In the genomic region with DNA sequence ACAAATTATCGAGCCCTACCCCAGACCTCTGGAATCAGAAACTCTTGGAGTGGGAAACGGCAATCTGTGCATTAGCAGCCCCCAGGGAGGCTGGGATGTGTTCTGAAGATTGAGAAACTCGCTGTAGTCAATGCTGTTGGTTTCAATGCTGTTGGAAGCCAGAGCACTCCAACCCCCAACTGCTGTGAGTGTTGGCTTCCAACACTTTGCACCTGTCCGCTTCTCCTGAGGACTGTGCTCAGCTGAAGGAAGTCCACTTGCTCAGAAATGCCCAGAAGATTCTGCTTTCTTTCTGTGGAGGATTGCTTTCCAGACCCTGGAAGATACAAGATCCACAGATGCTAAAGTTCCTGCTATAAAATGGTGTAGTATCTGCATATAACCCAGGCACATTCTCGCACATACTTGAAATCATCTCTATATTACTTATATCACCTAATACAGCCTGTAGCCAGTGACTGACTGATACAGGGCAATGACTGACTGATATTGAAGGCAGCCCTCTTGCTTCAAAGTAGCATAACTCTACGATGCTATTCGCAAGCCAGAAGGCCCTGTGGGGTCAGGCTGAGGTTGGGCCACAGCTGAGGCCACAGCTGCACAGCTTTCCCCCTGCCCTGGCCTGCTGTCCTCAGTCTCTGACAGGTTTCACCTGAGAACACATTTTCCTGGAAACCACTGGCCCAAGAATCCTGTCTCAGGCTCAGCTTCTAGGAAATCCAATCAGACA, we compare ENCODE assay signal across 15 cellular contexts.
A peak's percentile ranks its signal among the peaks of the same experiment; 100 is the strongest.
DNase-seq lines count a peak whose midpoint lies in the region; ATAC-seq and TF ChIP-seq lines count a peak whose summit lies in the region.
"Had no signal": no experiment of that assay in that cellular context is flagged by ENCODE, and none has a peak within 500 bp of the region (broad histone marks: within the 10 kb centered on the region; RNA-seq: fewer than 3 reads in every experiment).

No MANE protein-coding gene starts in this region.

- H4K91ac ChIP-seq in H9 (ENCODE audit: insufficient read length, low read depth, low read length) = no peak overlapping the region

- intact Hi-C loops in activated CD4-positive, alpha-beta memory T cell treated with anti-CD3 and anti-CD28 coated beads for 36 hours (cut with micrococcal nuclease) = no loop called here

- no peak overlapping the region for H3K56ac ChIP-seq in H9 (ENCODE audit: insufficient read length, low read depth, low read length)

- H2BK5ac ChIP-seq in H9 (ENCODE audit: insufficient read length, low read length) = no peak overlapping the region

- no peak overlapping the region for H2AFZ ChIP-seq in H9 (ENCODE audit: low read length)

- no peak overlapping the region for H3K9ac ChIP-seq in H9 (ENCODE audit: extremely low read depth, insufficient read length, low read length)

- no peak overlapping the region for H3K4me3 Mint-ChIP-seq in activated CD4-positive, alpha-beta memory T cell treated with anti-CD3 and anti-CD28 coated beads for 36 hours
- no peak overlapping the region for H3K4me3 Mint-ChIP-seq in activated CD4-positive, alpha-beta memory T cell treated with anti-CD3 and anti-CD28 coated beads, Interleukin-2, amount 10 ng/mL, durations not matched to agents 7 days and 5 days
- H3K4me3 Mint-ChIP-seq in H9 = no peak overlapping the region
- H3K4me3 Mint-ChIP-seq in effector memory CD8-positive, alpha-beta T cell = no peak overlapping the region
- H3K4me3 Mint-ChIP-seq in stimulated activated effector memory CD8-positive, alpha-beta T cell treated with anti-CD3 and anti-CD28 coated beads, Interleukin-12 subunit alpha, Interleukin-12 subunit beta, amount 100 ng/mL, for 72 hours = peak overlapping the region; percentile 20
- H3K4me3 Mint-ChIP-seq: CD4-positive, alpha-beta memory T cell had no signal

- H2BK20ac ChIP-seq in H9 (ENCODE audit: low read depth, low read length, poor library complexity, severe bottlenecking) = no peak overlapping the region

- H3K9me3 ChIP-seq in H9 (ENCODE audit: control insufficient read depth, low read depth, low read length) = no peaks in the 10 kb centered on the region
- H3K9me3 ChIP-seq: BE2C had no signal

- H4K8ac ChIP-seq in H9 (replicated peaks; ENCODE audit: insufficient read length, low read depth, low read length) = no peak overlapping the region

- DNase-seq in activated CD4-positive, alpha-beta memory T cell treated with anti-CD3 and anti-CD28 coated beads for 36 hours = no peak
- DNase-seq in activated CD4-positive, alpha-beta memory T cell treated with anti-CD3 and anti-CD28 coated beads, Interleukin-2, amount 10 ng/mL, durations not matched to agents 7 days and 5 days = no peak
- DNase-seq in H9 (no peak), NCI-H1436 treated with DMSO at 0.1 percent for 48 hours (lab: John Stamatoyannopoulos, UW) (no peak)
- no peak for DNase-seq in effector memory CD8-positive, alpha-beta T cell
- no peak for DNase-seq in stimulated activated effector memory CD8-positive, alpha-beta T cell treated with anti-CD3 and anti-CD28 coated beads, Interleukin-12 subunit alpha, Interleukin-12 subunit beta, amount 100 ng/mL, for 72 hours (ENCODE audit: low spot score in 2 of 2)
- DNase-seq: BE2C; CD4-positive, alpha-beta memory T cell; DMS79; EL; GDM1 had no signal

- no peak overlapping the region for H3K27ac ChIP-seq in H9 (ENCODE audit: insufficient read length, low read depth, low read length)
- H3K27ac ChIP-seq: C4-2B had no signal

- H3K4me1 ChIP-seq in H9 (ENCODE audit: insufficient read depth, low read length) = no peaks in the 10 kb centered on the region; the same call in 1 of the 2 replicates
- H3K4me1 ChIP-seq: BE2C had no signal

- no peaks in the 10 kb centered on the region for H3K79me1 ChIP-seq in H9 (ENCODE audit: insufficient read depth, low read depth, low read length, poor library complexity, severe bottlenecking)

- no peak for ATAC-seq in effector memory CD8-positive, alpha-beta T cell (replicated peaks)
- ATAC-seq in stimulated activated effector memory CD8-positive, alpha-beta T cell treated with anti-CD3 and anti-CD28 coated beads, Interleukin-12 subunit alpha, Interleukin-12 subunit beta, amount 100 ng/mL, for 72 hours = peak; percentile 77
- ATAC-seq in GM19463 (IDR thresholded peaks at IDR 0.05; ENCODE audit: unreplicated experiment) = no peak
- no peak for ATAC-seq in HG03565 (IDR thresholded peaks at IDR 0.05; ENCODE audit: unreplicated experiment)
- ATAC-seq: HCT116 had no signal

- H3K14ac ChIP-seq in H9 (ENCODE audit: insufficient read depth, low read length) = no peak overlapping the region

- no peak overlapping the region for H3K4ac ChIP-seq in H9 (ENCODE audit: low read depth, low read length)

- H3K23ac ChIP-seq in H9 (ENCODE audit: insufficient read length, low read depth, low read length) = no peak overlapping the region

- no peak overlapping the region for H3K18ac ChIP-seq in H9 (ENCODE audit: insufficient read length, low read depth, low read length)

- peaks cover 8% of the 10 kb centered on the region for H3K9me3 Mint-ChIP-seq in activated CD4-positive, alpha-beta memory T cell treated with anti-CD3 and anti-CD28 coated beads for 36 hours
- H3K9me3 Mint-ChIP-seq in activated CD4-positive, alpha-beta memory T cell treated with anti-CD3 and anti-CD28 coated beads, Interleukin-2, amount 10 ng/mL, durations not matched to agents 7 days and 5 days = peaks cover 15% of the 10 kb centered on the region
- H3K9me3 Mint-ChIP-seq in H9 = peaks cover 0 to 6% of the 10 kb centered on the region in 2 experiments; a peak in 2 of 5 replicates
- H3K9me3 Mint-ChIP-seq in effector memory CD8-positive, alpha-beta T cell = peaks cover 1 to 5% of the 10 kb centered on the region in 2 donors
- peaks cover 4% of the 10 kb centered on the region for H3K9me3 Mint-ChIP-seq in stimulated activated effector memory CD8-positive, alpha-beta T cell treated with anti-CD3 and anti-CD28 coated beads, Interleukin-12 subunit alpha, Interleukin-12 subunit beta, amount 100 ng/mL, for 72 hours

- H3K27ac Mint-ChIP-seq in activated CD4-positive, alpha-beta memory T cell treated with anti-CD3 and anti-CD28 coated beads for 36 hours = peak overlapping the region; percentile 4
- H3K27ac Mint-ChIP-seq in activated CD4-positive, alpha-beta memory T cell treated with anti-CD3 and anti-CD28 coated beads, Interleukin-2, amount 10 ng/mL, durations not matched to agents 7 days and 5 days = no peak overlapping the region
- H3K27ac Mint-ChIP-seq in H9 = peak overlapping the region in 1 of 3 experiments; percentile 8; a peak in 1 of 7 replicates
- peak overlapping the region; percentile 35 to 61 for H3K27ac Mint-ChIP-seq in effector memory CD8-positive, alpha-beta T cell
- H3K27ac Mint-ChIP-seq in stimulated activated effector memory CD8-positive, alpha-beta T cell treated with anti-CD3 and anti-CD28 coated beads, Interleukin-12 subunit alpha, Interleukin-12 subunit beta, amount 100 ng/mL, for 72 hours = peak overlapping the region; percentile 65
- H3K27ac Mint-ChIP-seq: CD4-positive, alpha-beta memory T cell had no signal

- no peak overlapping the region for H2BK12ac ChIP-seq in H9 (ENCODE audit: insufficient read length, low read depth, low read length)

- no peak overlapping the region for H2BK120ac ChIP-seq in H9 (ENCODE audit: low read depth, low read length, poor library complexity, severe bottlenecking)

- H3K27me3 Mint-ChIP-seq in activated CD4-positive, alpha-beta memory T cell treated with anti-CD3 and anti-CD28 coated beads for 36 hours = peaks cover 1% of the 10 kb centered on the region
- H3K27me3 Mint-ChIP-seq in activated CD4-positive, alpha-beta memory T cell treated with anti-CD3 and anti-CD28 coated beads, Interleukin-2, amount 10 ng/mL, durations not matched to agents 7 days and 5 days = no peaks in the 10 kb centered on the region
- H3K27me3 Mint-ChIP-seq in H9 (ENCODE audit: low read depth) = no peaks in the 10 kb centered on the region
- H3K27me3 Mint-ChIP-seq in effector memory CD8-positive, alpha-beta T cell = no peaks in the 10 kb centered on the region
- H3K27me3 Mint-ChIP-seq: CD4-positive, alpha-beta memory T cell had no signal

- no peak overlapping the region for H3T11ph ChIP-seq in H9 (ENCODE audit: low read length)

- no peaks in the 10 kb centered on the region for H3K23me2 ChIP-seq in H9 (ENCODE audit: insufficient read length, low read depth, low read length, poor library complexity, severe bottlenecking)

- H2AK5ac ChIP-seq in H9 (ENCODE audit: insufficient read length, low read length) = no peak overlapping the region

- H3K4me2 ChIP-seq in H9 (ENCODE audit: insufficient read depth, insufficient read length, low read length) = no peak overlapping the region

- POLR2A ChIA-PET in activated CD4-positive, alpha-beta memory T cell treated with anti-CD3 and anti-CD28 coated beads for 36 hours (lab: Charles Lee) = no interaction called here
- POLR2A ChIA-PET in activated CD4-positive, alpha-beta memory T cell treated with anti-CD3 and anti-CD28 coated beads, Interleukin-2, amount 10 ng/mL, durations not matched to agents 7 days and 5 days (lab: Charles Lee) = no interaction called here

- peaks cover 6% of the 10 kb centered on the region for H3K36me3 Mint-ChIP-seq in activated CD4-positive, alpha-beta memory T cell treated with anti-CD3 and anti-CD28 coated beads for 36 hours
- peaks cover 8% of the 10 kb centered on the region for H3K36me3 Mint-ChIP-seq in activated CD4-positive, alpha-beta memory T cell treated with anti-CD3 and anti-CD28 coated beads, Interleukin-2, amount 10 ng/mL, durations not matched to agents 7 days and 5 days (ENCODE audit: low read depth)
- peaks cover 0 to 10% (median 7%) of the 10 kb centered on the region in 3 experiments; a peak in 5 of 7 replicates for H3K36me3 Mint-ChIP-seq in H9 (ENCODE audit: insufficient read depth in 1 of 3, low read depth in 3 of 3)
- no peaks in the 10 kb centered on the region for H3K36me3 Mint-ChIP-seq in effector memory CD8-positive, alpha-beta T cell (ENCODE audit: insufficient read depth)
- H3K36me3 Mint-ChIP-seq in stimulated activated effector memory CD8-positive, alpha-beta T cell treated with anti-CD3 and anti-CD28 coated beads, Interleukin-12 subunit alpha, Interleukin-12 subunit beta, amount 100 ng/mL, for 72 hours = no peaks in the 10 kb centered on the region
- H3K36me3 Mint-ChIP-seq: CD4-positive, alpha-beta memory T cell had no signal

- H2BK15ac ChIP-seq in H9 (ENCODE audit: low read depth, low read length) = 0 out of 2 replicates have a peak overlapping the region, but pooled peaks have one; percentile 62

- CTCF ChIA-PET in activated CD4-positive, alpha-beta memory T cell treated with anti-CD3 and anti-CD28 coated beads for 36 hours (lab: Charles Lee) = no interaction called here
- CTCF ChIA-PET in activated CD4-positive, alpha-beta memory T cell treated with anti-CD3 and anti-CD28 coated beads, Interleukin-2, amount 10 ng/mL, durations not matched to agents 7 days and 5 days (lab: Charles Lee) = no interaction called here

- WGBS in H9 (ENCODE audit: extremely low coverage, insufficient read length, low lambda C conversion rate) = no CpG with 5 or more reads among the region's 7 CpGs

- H4K5ac ChIP-seq in H9 (ENCODE audit: insufficient read length, low read depth, low read length) = no peak overlapping the region

- H4K20me1 ChIP-seq in H9 (ENCODE audit: control insufficient read depth, insufficient read depth, insufficient read length) = no peaks in the 10 kb centered on the region

- H3K4me1 Mint-ChIP-seq in activated CD4-positive, alpha-beta memory T cell treated with anti-CD3 and anti-CD28 coated beads for 36 hours (ENCODE audit: low read depth) = peaks cover 8% of the 10 kb centered on the region
- H3K4me1 Mint-ChIP-seq in activated CD4-positive, alpha-beta memory T cell treated with anti-CD3 and anti-CD28 coated beads, Interleukin-2, amount 10 ng/mL, durations not matched to agents 7 days and 5 days = peaks cover 12% of the 10 kb centered on the region
- peaks cover 3 to 6% of the 10 kb centered on the region in 2 experiments; a peak in 2 of 4 replicates for H3K4me1 Mint-ChIP-seq in H9
- H3K4me1 Mint-ChIP-seq in effector memory CD8-positive, alpha-beta T cell (ENCODE audit: low read depth in 2 of 2) = peaks cover 0 to 4% of the 10 kb centered on the region in 2 donors
- H3K4me1 Mint-ChIP-seq in stimulated activated effector memory CD8-positive, alpha-beta T cell treated with anti-CD3 and anti-CD28 coated beads, Interleukin-12 subunit alpha, Interleukin-12 subunit beta, amount 100 ng/mL, for 72 hours = peaks cover 13% of the 10 kb centered on the region

- no peaks in the 10 kb centered on the region for H3K79me2 ChIP-seq in H9 (ENCODE audit: insufficient read depth, low read length)

- no peak for TF ChIP-seq CTCF in H9 (conservative IDR thresholded peaks at IDR 0.05)

- H3K27me3 ChIP-seq in H9 (ENCODE audit: insufficient read depth, low read length) = no peaks in the 10 kb centered on the region
- H3K27me3 ChIP-seq: BE2C had no signal
